Comparison of ENCODE assay signal across 22 cellular contexts in genomic region chr7:101240226-101241014, GRCh38. TPM values are rescaled to one million over a fixed set of nuclear protein-coding genes. Genes with fewer than 3 reads are reported as not detected.
DNase-seq lines count a peak whose midpoint lies in the region; ATAC-seq and TF ChIP-seq lines count a peak whose summit lies in the region.
"Had no signal": no experiment of that assay in that cellular context is flagged by ENCODE, and none has a peak within 500 bp of the region (broad histone marks: within the 10 kb centered on the region; RNA-seq: fewer than 3 reads in every experiment).

No MANE protein-coding gene starts in this region.

- WGBS in psoas muscle, 3 donors = 87 to 93% (median 90%) methylated on average over 32 of the region's 32 CpGs

- in situ Hi-C loops in GM13977 (cut with MboI; ENCODE audit: low pct_unique_long_range_greater_than_20kb, low sequenced_read_pairs, unreplicated experiment) = no loop called here

- H3K9me3 Mint-ChIP-seq in CD14-positive monocyte (peaks cover 0 to 3% (median 0%) of the 10 kb centered on the region in 7 donors), osteocyte (ENCODE audit: unreplicated experiment) (no peaks in the 10 kb centered on the region)
- H3K9me3 Mint-ChIP-seq: brain, immature natural killer cell had no signal

- H3K27me3 ChIP-seq in HUES6 (ENCODE audit: control insufficient read depth, insufficient read depth, low read length) (no peaks in the 10 kb centered on the region), psoas muscle (ENCODE audit: insufficient read depth in 3 of 3, low read length in 2 of 3) (no peaks in the 10 kb centered on the region)
- H3K27me3 ChIP-seq: dorsolateral prefrontal cortex had no signal

- H3K4me3 ChIP-seq in HUES6 (ENCODE audit: low read depth, low read length) (no peak overlapping the region), psoas muscle (no peak overlapping the region)
- H3K4me3 ChIP-seq: dorsolateral prefrontal cortex had no signal

- TF ChIP-seq CTCF in CD14-positive monocyte (IDR thresholded peaks at IDR 0.05) (no peak), psoas muscle (IDR thresholded peaks at IDR 0.05) (no peak), GM13977 (IDR thresholded peaks at IDR 0.05; ENCODE audit: extremely low read depth, insufficient read depth, missing control alignments) (no peak), osteocyte (IDR thresholded peaks at IDR 0.05) (no peak)

- H3K27ac ChIP-seq in HUES6 (ENCODE audit: low read depth, low read length) (no peak overlapping the region), psoas muscle (peak overlapping the region; percentile 99)
- H3K27ac ChIP-seq: neutrophil had no signal

- peaks cover 26% of the 10 kb centered on the region for H3K4me1 ChIP-seq in HUES6 (ENCODE audit: control insufficient read depth, insufficient read depth, low read length)
- peaks cover 42% of the 10 kb centered on the region for H3K4me1 ChIP-seq in psoas muscle

- no peak for DNase-seq in CD14-positive monocyte (ENCODE audit: low spot score)
- peak; percentile 92 for DNase-seq in erythroblast (lab: John Stamatoyannopoulos, UW)
- no peak for DNase-seq in psoas muscle
- no peak for DNase-seq in GM13977 (ENCODE audit: low spot score)
- no peak for DNase-seq in NCI-H510A treated with DMSO at 0.1 percent for 48 hours (lab: John Stamatoyannopoulos, UW)
- DNase-seq in 8988T = no peak
- DNase-seq in osteocyte (ENCODE audit: extremely low spot score, unreplicated experiment) = no peak
- DNase-seq: activated CD4-positive, alpha-beta T cell treated with anti-CD3 and anti-CD28 coated beads for 48 hours; activated naive CD4-positive, alpha-beta T cell treated with anti-CD3 and anti-CD28 coated beads, Interleukin-2, amount 50 U/mL, for 16 hours; dorsolateral prefrontal cortex; GOT3; immature natural killer cell; mesenchymal stem cell; NCI-H2029 treated with DMSO at 0.1 percent for 48 hours; NCI-H524; SHP77 treated with DMSO at 0.1 percent for 48 hours; stimulated activated CD4-positive, alpha-beta T cell treated with anti-CD3 and anti-CD28 coated beads, Interleukin-1b, Interleukin-23, amount 100 ng/mL, for 48 hours had no signal

- peak; percentile 59 for TF ChIP-seq POLR2A in erythroblast (IDR thresholded peaks at IDR 0.05; ENCODE audit: low read length)

- H3K27ac Mint-ChIP-seq in CD14-positive monocyte = peak overlapping the region in 5 of 7 donors; percentile 48 to 82 (median 73)
- H3K27ac Mint-ChIP-seq in osteocyte (ENCODE audit: unreplicated experiment) = no peak overlapping the region
- H3K27ac Mint-ChIP-seq: brain had no signal

- no peak for ATAC-seq in psoas muscle
- ATAC-seq: esophagus mucosa, sciatic nerve had no signal

- H3K36me3 Mint-ChIP-seq in CD14-positive monocyte (peaks cover 41 to 53% of the 10 kb centered on the region in 2 donors), osteocyte (ENCODE audit: unreplicated experiment) (peaks cover 11% of the 10 kb centered on the region)

- peak overlapping the region; percentile 25 for H3K9ac ChIP-seq in HUES6 (ENCODE audit: low read length)

- H3K4me3 Mint-ChIP-seq in CD14-positive monocyte (peak overlapping the region in 1 of 2 donors; percentile 52), osteocyte (ENCODE audit: unreplicated experiment) (no peak overlapping the region)
- H3K4me3 Mint-ChIP-seq: brain, immature natural killer cell had no signal

- H3K9me3 ChIP-seq in HUES6 (ENCODE audit: control insufficient read depth, insufficient read depth, low read depth, low read length) = no peaks in the 10 kb centered on the region
- H3K9me3 ChIP-seq in psoas muscle = no peaks in the 10 kb centered on the region
- H3K9me3 ChIP-seq: neutrophil had no signal

- H3K4me1 Mint-ChIP-seq in CD14-positive monocyte (peaks cover 53% of the 10 kb centered on the region), osteocyte (ENCODE audit: unreplicated experiment) (peaks cover 16% of the 10 kb centered on the region)

- H3K36me3 ChIP-seq in HUES6 (ENCODE audit: control insufficient read depth, insufficient read depth, low read length) (peaks cover 41% of the 10 kb centered on the region), psoas muscle (ENCODE audit: insufficient read depth in 1 of 2, low read depth in 1 of 2) (peaks cover 3 to 41% of the 10 kb centered on the region in 2 donors)

- intact Hi-C loops in CD14-positive monocyte (cut with micrococcal nuclease) (loop anchor here in 1 of 2 donors (10.0 kb wide), 2 partner anchors 96 to 656 kb away; partner anchors contain the start of genes FBXO24 and LRCH4), psoas muscle (cut with DNase I) (loop anchor here in 1 of 2 donors (10.0 kb wide), 1 partner anchor 356 kb away; the partner anchor contains the start of gene UFSP1)

- H3K27me3 Mint-ChIP-seq in CD14-positive monocyte (ENCODE audit: low read depth in 3 of 3) = peaks cover 14 to 31% (median 23%) of the 10 kb centered on the region in 3 donors
- H3K27me3 Mint-ChIP-seq in osteocyte (ENCODE audit: unreplicated experiment) = no peaks in the 10 kb centered on the region

RNA-seq across cellular contexts. Expression of gene CLDN15, which starts 2.8 kb away (rescaled TPM):
- polyA plus RNA-seq in CD14-positive monocyte (not detected), psoas muscle (1 to 10 TPM in 2 of 3 donors, under 1 TPM in 1; 0.52 to 2.2 (median 1.9) TPM)
- total RNA-seq in psoas muscle (1 to 10 TPM; 1.0 to 2.1 (median 1.5) TPM), osteocyte (10.9 and 11.4 TPM in 2 replicates)

RNA-seq across cellular contexts. Expression of gene FIS1, which starts 4.5 kb away (rescaled TPM):
- polyA plus RNA-seq in CD14-positive monocyte (100 to 1,000 TPM; 152 to 198 TPM), psoas muscle (100 to 1,000 TPM; 263 to 341 (median 312) TPM)
- total RNA-seq in psoas muscle (100 to 1,000 TPM; 239 to 368 (median 261) TPM), osteocyte (142 and 151 TPM in 2 replicates)

RNA-seq across cellular contexts. Expression of gene ZNHIT1, which starts 22.5 kb away (rescaled TPM):
- 100 to 1,000 TPM in 1 of 2 donors, 10 to 100 TPM in 1; 74.9 to 109 TPM for polyA plus RNA-seq in CD14-positive monocyte
- total RNA-seq in psoas muscle = 10 to 100 TPM; 40.8 to 58.1 (median 48.1) TPM
- polyA plus RNA-seq in psoas muscle = 10 to 100 TPM; 65.0 to 89.5 (median 67.6) TPM
- total RNA-seq in osteocyte = 64.0 and 66.9 TPM in 2 replicates

RNA-seq across cellular contexts. Expression of gene PLOD3, which starts 23.0 kb away (rescaled TPM):
- polyA plus RNA-seq in CD14-positive monocyte (10 to 100 TPM; 26.9 to 28.1 TPM), psoas muscle (10 to 100 TPM; 12.9 to 45.4 (median 15.2) TPM)
- total RNA-seq in psoas muscle (10 to 100 TPM; 18.5 to 25.4 (median 20.4) TPM), osteocyte (110 and 130 TPM in 2 replicates)

RNA-seq across cellular contexts. Expression of gene MOGAT3, which starts 39.6 kb away (rescaled TPM):
- polyA plus RNA-seq in CD14-positive monocyte = not detected
- total RNA-seq in psoas muscle = not detected
- polyA plus RNA-seq in psoas muscle = not detected
- total RNA-seq in osteocyte = not detected in 2 replicates
- total RNA-seq: esophagus mucosa, sciatic nerve had no signal
- polyA plus RNA-seq: immature natural killer cell had no signal

Comparison
In these comparisons a context has a peak if more than half of its experiments do, and no peak if none do; other contexts are left out.
1. DNase-seq: peak in erythroblast (2 of 2); none in CD14-positive monocyte (single experiment), psoas muscle (0 of 2), GM13977 (single experiment), NCI-H510A treated with DMSO at 0.1 percent for 48 hours (single experiment), 8988T (single experiment) and osteocyte (single experiment).